8 cellular contexts compared by ENCODE assay signal in the genomic region with DNA sequence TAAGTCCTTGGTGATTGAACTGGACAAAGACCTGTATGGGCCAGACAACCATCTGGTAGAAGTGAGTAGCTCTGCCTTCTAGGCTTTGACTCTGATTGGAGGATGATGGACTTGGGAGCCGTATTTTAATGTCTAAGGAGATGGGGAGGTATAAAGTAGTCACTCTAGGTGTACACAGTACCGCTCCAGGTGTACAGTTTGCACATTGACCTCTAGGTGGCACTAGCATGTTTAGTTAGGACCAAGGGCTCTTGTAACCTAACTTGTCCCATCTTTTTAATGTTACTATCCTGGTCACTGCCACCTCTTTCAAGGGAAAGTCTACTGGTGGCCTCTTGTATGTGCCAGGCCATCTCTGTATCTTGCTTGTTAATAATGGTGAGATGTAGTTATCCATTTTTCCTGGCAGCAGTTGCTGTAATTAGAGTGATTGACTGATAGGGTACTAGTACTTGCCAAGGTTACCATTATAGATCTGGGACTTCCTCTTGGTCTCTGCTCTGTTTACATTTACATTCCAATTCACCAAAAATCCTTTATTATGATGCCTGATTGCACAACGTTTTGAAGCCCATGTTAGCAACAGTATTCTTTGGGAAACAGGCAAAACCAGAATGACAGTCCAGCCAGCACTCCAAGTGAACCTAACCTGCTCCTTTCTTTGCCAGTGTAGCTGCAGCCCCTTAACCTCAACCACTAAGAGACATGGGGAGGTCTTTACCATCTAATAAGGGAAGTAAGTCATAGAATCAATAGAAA. TPM values are rescaled to one million over a fixed set of nuclear protein-coding genes. Genes with fewer than 3 reads are reported as not detected.
DNase-seq lines count a peak whose midpoint lies in the region; ATAC-seq and TF ChIP-seq lines count a peak whose summit lies in the region.

No MANE protein-coding gene starts in this region.

- H3K9me3 Mint-ChIP-seq in activated CD8-positive, alpha-beta T cell treated with anti-CD3 and anti-CD28 coated beads, Interleukin-2, amount 10 ng/mL, durations not matched to agents 7 days and 5 days (ENCODE audit: insufficient read depth), result no peaks in the 10 kb centered on the region
- H3K9me3 Mint-ChIP-seq in neural crest cell, result no peaks in the 10 kb centered on the region

- ATAC-seq in activated CD8-positive, alpha-beta T cell treated with anti-CD3 and anti-CD28 coated beads, Interleukin-2, amount 10 ng/mL, durations not matched to agents 7 days and 5 days, result peak; percentile 43
- no peak for ATAC-seq in GM21526 (IDR thresholded peaks at IDR 0.05; ENCODE audit: low FRiP score, unreplicated experiment)

- H3K36me3 ChIP-seq in H7 (replicated peaks; ENCODE audit: control insufficient read depth, insufficient read depth, low read length), result peaks cover 52% of the 10 kb centered on the region

- POLR2A ChIA-PET in activated CD8-positive, alpha-beta T cell treated with anti-CD3 and anti-CD28 coated beads, Interleukin-2, amount 10 ng/mL, durations not matched to agents 7 days and 5 days (lab: Charles Lee), result interaction anchor here (0.6 kb wide), 1 partner anchor 34 kb away, joined by 4 read pairs; no protein-coding TSS in a partner anchor

- H3K4me3 Mint-ChIP-seq in activated CD8-positive, alpha-beta T cell treated with anti-CD3 and anti-CD28 coated beads, Interleukin-2, amount 10 ng/mL, durations not matched to agents 7 days and 5 days, result no peak overlapping the region
- H3K4me3 Mint-ChIP-seq in neural crest cell, result peak overlapping the region; percentile 97

- H3K36me3 Mint-ChIP-seq in activated CD8-positive, alpha-beta T cell treated with anti-CD3 and anti-CD28 coated beads, Interleukin-2, amount 10 ng/mL, durations not matched to agents 7 days and 5 days (ENCODE audit: low read depth), result peaks cover 45% of the 10 kb centered on the region
- H3K36me3 Mint-ChIP-seq in neural crest cell (ENCODE audit: low read depth), result peaks cover 10% of the 10 kb centered on the region

- H3K27me3 ChIP-seq in H7 (ENCODE audit: control insufficient read depth, insufficient read depth, low read length), result no peaks in the 10 kb centered on the region

- CTCF ChIA-PET in activated CD8-positive, alpha-beta T cell treated with anti-CD3 and anti-CD28 coated beads, Interleukin-2, amount 10 ng/mL, durations not matched to agents 7 days and 5 days (lab: Charles Lee), result interaction anchor here (0.6 to 11.9 kb wide), 19 partner anchors 15 to 311 kb away, joined by 3 to 144 read pairs (median 5); a partner anchor contains a TSS

- no peak overlapping the region for H3K27ac Mint-ChIP-seq in activated CD8-positive, alpha-beta T cell treated with anti-CD3 and anti-CD28 coated beads, Interleukin-2, amount 10 ng/mL, durations not matched to agents 7 days and 5 days
- no peak overlapping the region for H3K27ac Mint-ChIP-seq in neural crest cell (ENCODE audit: unreplicated experiment)

- no peaks in the 10 kb centered on the region for H3K27me3 Mint-ChIP-seq in activated CD8-positive, alpha-beta T cell treated with anti-CD3 and anti-CD28 coated beads, Interleukin-2, amount 10 ng/mL, durations not matched to agents 7 days and 5 days (ENCODE audit: low read depth)
- no peaks in the 10 kb centered on the region for H3K27me3 Mint-ChIP-seq in neural crest cell (ENCODE audit: low read depth)

- H3K4me3 ChIP-seq in H7 (ENCODE audit: insufficient read depth, low read depth, low read length), result no peak overlapping the region
- no peak overlapping the region for H3K4me3 ChIP-seq in epithelial cell of proximal tubule (ENCODE audit: low read depth, low read length)

- H3K4me1 Mint-ChIP-seq in activated CD8-positive, alpha-beta T cell treated with anti-CD3 and anti-CD28 coated beads, Interleukin-2, amount 10 ng/mL, durations not matched to agents 7 days and 5 days (ENCODE audit: low read depth), result peaks cover 27% of the 10 kb centered on the region
- peaks cover 35% of the 10 kb centered on the region for H3K4me1 Mint-ChIP-seq in neural crest cell

- DNase-seq in CD1c-positive myeloid dendritic cell (ENCODE audit: extremely low spot score) (peak; percentile 65), H7 (peak; percentile 79), NCI-H2227 treated with DMSO at 0.1 percent for 48 hours (lab: John Stamatoyannopoulos, UW) (peak; percentile 17), epithelial cell of proximal tubule (ENCODE audit: low read depth) (no peak), neural crest cell (ENCODE audit: low read depth, low spot score) (peak; percentile 25), 8988T (no peak)
- DNase-seq in activated CD8-positive, alpha-beta T cell treated with anti-CD3 and anti-CD28 coated beads, Interleukin-2, amount 10 ng/mL, durations not matched to agents 7 days and 5 days, result peak; percentile 78

- peak; percentile 91 for TF ChIP-seq CTCF in epithelial cell of proximal tubule (conservative IDR thresholded peaks at IDR 0.05; ENCODE audit: low read depth, low read length)
- TF ChIP-seq CTCF in neural crest cell (conservative IDR thresholded peaks at IDR 0.05), result peak; percentile 83

RNA-seq across cellular contexts. Expression of a gene that starts 3.6 kb away (rescaled TPM):
- total RNA-seq in H7 (2014; rRNA removed; shearing (Covaris generic)), result 182 and 196 TPM in 2 replicates
- 10 to 100 TPM; 72.3 to 78.1 TPM for total RNA-seq in activated CD8-positive, alpha-beta T cell treated with anti-CD3 and anti-CD28 coated beads, Interleukin-2, amount 10 ng/mL, durations not matched to agents 7 days and 5 days
- total RNA-seq in epithelial cell of proximal tubule (77.3 and 111 TPM in 2 replicates), neural crest cell (187 TPM in 2 replicates)

RNA-seq across cellular contexts. Expression of a gene that starts 15.1 kb away (rescaled TPM):
- 0.59 TPM in 1 of 2 replicates, not detected in the other for total RNA-seq in H7 (2014; rRNA removed; shearing (Covaris generic))
- total RNA-seq in activated CD8-positive, alpha-beta T cell treated with anti-CD3 and anti-CD28 coated beads, Interleukin-2, amount 10 ng/mL, durations not matched to agents 7 days and 5 days, result under 1 TPM; 0.23 to 0.82 TPM
- total RNA-seq in epithelial cell of proximal tubule (0.07 TPM in 1 of 2 replicates, not detected in the other), neural crest cell (0.16 and 0.49 TPM in 2 replicates)

RNA-seq across cellular contexts. Expression of a gene that starts 23.3 kb away (rescaled TPM):
- 33.4 and 38.3 TPM in 2 replicates for total RNA-seq in H7 (2014; rRNA removed; shearing (Covaris generic))
- total RNA-seq in activated CD8-positive, alpha-beta T cell treated with anti-CD3 and anti-CD28 coated beads, Interleukin-2, amount 10 ng/mL, durations not matched to agents 7 days and 5 days, result 10 to 100 TPM; 50.0 to 51.6 TPM
- total RNA-seq in epithelial cell of proximal tubule, result 52.2 and 73.1 TPM in 2 replicates
- total RNA-seq in neural crest cell, result 22.4 and 23.3 TPM in 2 replicates

RNA-seq across cellular contexts. Expression of a gene that starts 31.4 kb away (rescaled TPM):
- total RNA-seq in H7 (2014; rRNA removed; shearing (Covaris generic)), result 0.81 and 1.2 TPM in 2 replicates
- 10 to 100 TPM; 25.4 to 27.9 TPM for total RNA-seq in activated CD8-positive, alpha-beta T cell treated with anti-CD3 and anti-CD28 coated beads, Interleukin-2, amount 10 ng/mL, durations not matched to agents 7 days and 5 days
- total RNA-seq in epithelial cell of proximal tubule, result 1.4 and 4.0 TPM in 2 replicates
- 22.7 and 25.0 TPM in 2 replicates for total RNA-seq in neural crest cell

Comparison
In these comparisons a context has a peak if more than half of its experiments do, and no peak if none do; other contexts are left out.
1. DNase-seq: peak in CD1c-positive myeloid dendritic cell (single experiment), H7 (single experiment), NCI-H2227 treated with DMSO at 0.1 percent for 48 hours (single experiment), activated CD8-positive, alpha-beta T cell treated with anti-CD3 and anti-CD28 coated beads, Interleukin-2, amount 10 ng/mL, durations not matched to agents 7 days and 5 days (single experiment) and neural crest cell (single experiment); none in epithelial cell of proximal tubule (single experiment) and 8988T (single experiment).